Comparison of ENCODE assay signal across 13 cellular contexts in the genomic region with DNA sequence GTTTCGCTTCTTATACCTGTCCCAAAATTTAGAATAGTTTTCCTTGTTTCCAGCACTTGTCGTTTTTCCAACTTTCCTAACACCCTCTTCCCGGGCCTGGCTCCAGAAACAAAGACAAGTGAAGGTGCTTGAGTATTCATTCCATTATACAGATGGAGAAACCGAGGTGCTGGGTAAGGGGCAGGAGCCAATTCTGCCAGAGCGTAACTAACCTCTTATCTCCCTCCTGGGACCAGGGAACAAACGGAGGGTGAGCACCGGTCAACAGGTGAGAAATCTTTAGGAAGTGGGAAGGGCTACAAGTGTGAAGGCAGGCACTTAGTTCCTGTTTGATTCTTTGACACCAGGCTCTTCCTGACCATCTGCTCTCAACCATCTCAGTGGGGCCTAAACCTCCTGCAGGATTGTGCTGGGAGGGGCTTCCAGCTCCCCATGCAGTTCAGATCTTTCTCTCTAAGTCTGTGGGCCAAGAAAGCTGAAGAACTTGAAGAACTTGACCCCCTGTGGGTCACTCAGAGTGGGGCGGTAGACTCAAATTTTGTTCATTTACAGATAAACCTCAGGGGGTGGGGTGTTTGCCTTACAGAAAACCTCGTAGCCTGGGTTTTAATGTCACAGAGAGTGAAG. TPM values are rescaled to one million over a fixed set of nuclear protein-coding genes. Genes with fewer than 3 reads are reported as not detected.
DNase-seq lines count a peak whose midpoint lies in the region; ATAC-seq and TF ChIP-seq lines count a peak whose summit lies in the region.
"Had no signal": no experiment of that assay in that cellular context is flagged by ENCODE, and none has a peak within 500 bp of the region (broad histone marks: within the 10 kb centered on the region; RNA-seq: fewer than 3 reads in every experiment).

No MANE protein-coding gene starts in this region.

- H3K27ac ChIP-seq in coronary artery (peak overlapping the region; percentile 72 to 88), muscle layer of colon (ENCODE audit: low read depth, low read length) (peak overlapping the region; percentile 19), thyroid gland (peak overlapping the region; percentile 33 to 88 (median 80))

- no peaks in the 10 kb centered on the region for H3K36me3 ChIP-seq in muscle layer of colon (ENCODE audit: insufficient read depth, low read length)
- no peaks in the 10 kb centered on the region for H3K36me3 ChIP-seq in thyroid gland

- no peaks in the 10 kb centered on the region for H3K9me3 Mint-ChIP-seq in activated naive CD4-positive, alpha-beta T cell treated with anti-CD3 and anti-CD28 coated beads, Interleukin-2, amount 50 U/mL, for 24 hours
- H3K9me3 Mint-ChIP-seq: activated CD8-positive, alpha-beta T cell treated with anti-CD3 and anti-CD28 coated beads for 36 hours had no signal

- H3K27me3 ChIP-seq in muscle layer of colon (ENCODE audit: control insufficient read depth in 1 of 2, insufficient read depth in 2 of 2, low read length in 2 of 2): no peaks in the 10 kb centered on the region
- H3K27me3 ChIP-seq in thyroid gland: no peaks in the 10 kb centered on the region

- no peak for TF ChIP-seq POLR2A in thyroid gland (IDR thresholded peaks at IDR 0.05)

- H3K4me3 ChIP-seq in coronary artery (peak overlapping the region; percentile 49), muscle layer of colon (ENCODE audit: low read depth in 1 of 2, low read length in 2 of 2) (no peak overlapping the region), thyroid gland (replicated peaks in 1 of 3) (no peak overlapping the region)

- no peak for ATAC-seq in HG03432 (IDR thresholded peaks at IDR 0.05; ENCODE audit: unreplicated experiment)

- no peak overlapping the region for H3K4me3 Mint-ChIP-seq in activated naive CD4-positive, alpha-beta T cell treated with anti-CD3 and anti-CD28 coated beads, Interleukin-2, amount 50 U/mL, for 24 hours
- H3K4me3 Mint-ChIP-seq: activated CD8-positive, alpha-beta T cell treated with anti-CD3 and anti-CD28 coated beads for 36 hours had no signal

- no peak for DNase-seq in activated naive CD4-positive, alpha-beta T cell (lab: John Stamatoyannopoulos, UW)
- DNase-seq in coronary artery (ENCODE audit: low spot score): no peak
- no peak for DNase-seq in thyroid gland
- DNase-seq in activated gamma-delta T cell (lab: John Stamatoyannopoulos, UW): no peak
- DNase-seq in GM19238 (ENCODE audit: insufficient read length, low spot score): no peak
- DNase-seq: effector memory CD4-positive, alpha-beta T cell; NCI-H1694 treated with DMSO at 0.1 percent for 48 hours; T-helper 17 cell had no signal

- H3K9me3 ChIP-seq in muscle layer of colon (ENCODE audit: low read length) (no peaks in the 10 kb centered on the region), thyroid gland (no peaks in the 10 kb centered on the region)

- peaks cover 17% of the 10 kb centered on the region for H3K4me1 Mint-ChIP-seq in activated naive CD4-positive, alpha-beta T cell treated with anti-CD3 and anti-CD28 coated beads, Interleukin-2, amount 50 U/mL, for 24 hours

- 78 to 79% methylated on average over 9 of the region's 9 CpGs for WGBS in thyroid gland, 2 donors

- H3K4me1 ChIP-seq in muscle layer of colon (ENCODE audit: insufficient read depth, low read length) (peaks cover 63% of the 10 kb centered on the region), thyroid gland (peaks cover 72 to 80% of the 10 kb centered on the region in 2 donors)

- peak overlapping the region; percentile 37 for H3K9ac ChIP-seq in muscle layer of colon (ENCODE audit: low read length)

- H3K27me3 Mint-ChIP-seq in activated naive CD4-positive, alpha-beta T cell treated with anti-CD3 and anti-CD28 coated beads, Interleukin-2, amount 50 U/mL, for 24 hours: peaks cover 17% of the 10 kb centered on the region

- TF ChIP-seq CTCF in coronary artery (IDR thresholded peaks at IDR 0.05) (no peak), thyroid gland (IDR thresholded peaks at IDR 0.05) (no peak)

- H3K27ac Mint-ChIP-seq in activated naive CD4-positive, alpha-beta T cell treated with anti-CD3 and anti-CD28 coated beads, Interleukin-2, amount 50 U/mL, for 24 hours: peak overlapping the region; percentile 7
- H3K27ac Mint-ChIP-seq: activated CD8-positive, alpha-beta T cell treated with anti-CD3 and anti-CD28 coated beads for 36 hours; activated naive CD8-positive, alpha-beta T cell; T-helper 17 cell had no signal

- no peaks in the 10 kb centered on the region for H3K36me3 Mint-ChIP-seq in activated naive CD4-positive, alpha-beta T cell treated with anti-CD3 and anti-CD28 coated beads, Interleukin-2, amount 50 U/mL, for 24 hours
- H3K36me3 Mint-ChIP-seq: activated naive CD8-positive, alpha-beta T cell had no signal

- intact Hi-C loops in thyroid gland (cut with DNase I): loop anchor here (10.0 kb wide), 1 partner anchor 51 kb away; no protein-coding TSS in a partner anchor

RNA-seq across cellular contexts. Expression of a gene that starts 8.7 kb away (rescaled TPM):
- 10 to 100 TPM; 12.2 to 45.7 (median 21.8) TPM for total RNA-seq in thyroid gland

Comparison
In these comparisons a context has a peak if more than half of its experiments do, and no peak if none do; other contexts are left out.
1. H3K27ac ChIP-seq: peak in every context shown above with its lines; median percentile 80 in coronary artery; 80 in thyroid gland; 19 in muscle layer of colon.